1 cellular context compared by ENCODE assay signal in the genomic region with DNA sequence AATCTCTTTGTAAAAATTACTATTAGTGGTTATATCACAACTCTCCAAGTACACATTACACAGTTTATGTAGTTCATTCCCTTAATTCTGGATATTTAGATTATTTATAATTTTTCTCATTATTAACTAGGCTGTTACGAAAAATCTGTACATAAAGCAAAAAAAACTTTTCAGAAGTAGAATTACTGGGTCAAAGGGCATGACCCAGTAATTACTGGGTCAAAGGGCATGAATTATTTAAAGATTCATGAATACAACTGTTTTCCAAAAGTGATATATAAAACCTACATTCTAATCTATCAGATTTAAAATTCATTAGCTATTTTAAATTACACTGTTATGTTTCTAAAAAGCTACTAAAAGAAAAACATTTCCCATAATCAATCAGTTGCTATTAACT.
A peak's percentile ranks its signal among the peaks of the same experiment; 100 is the strongest.
TF ChIP-seq lines count a peak whose summit lies in the region.

No MANE protein-coding gene starts in this region.

TF ChIP-seq in K562, 482 proteins besides CTCF, POLR2A, EP300 and RAD21:
- no peak for TF ChIP-seq NR2C2 (CRISPR knock-in tag; IDR thresholded peaks at IDR 0.05)
- peak; percentile 53 for TF ChIP-seq NR2C2 (tag; IDR thresholded peaks at IDR 0.05)
- no peak for TF ChIP-seq STAT5A (IDR thresholded peaks at IDR 0.05; ENCODE audit: borderline replicate concordance, low read length)
- TF ChIP-seq TRIM28 (IDR thresholded peaks at IDR 0.05) = no peak
- TF ChIP-seq, protein P1, sequence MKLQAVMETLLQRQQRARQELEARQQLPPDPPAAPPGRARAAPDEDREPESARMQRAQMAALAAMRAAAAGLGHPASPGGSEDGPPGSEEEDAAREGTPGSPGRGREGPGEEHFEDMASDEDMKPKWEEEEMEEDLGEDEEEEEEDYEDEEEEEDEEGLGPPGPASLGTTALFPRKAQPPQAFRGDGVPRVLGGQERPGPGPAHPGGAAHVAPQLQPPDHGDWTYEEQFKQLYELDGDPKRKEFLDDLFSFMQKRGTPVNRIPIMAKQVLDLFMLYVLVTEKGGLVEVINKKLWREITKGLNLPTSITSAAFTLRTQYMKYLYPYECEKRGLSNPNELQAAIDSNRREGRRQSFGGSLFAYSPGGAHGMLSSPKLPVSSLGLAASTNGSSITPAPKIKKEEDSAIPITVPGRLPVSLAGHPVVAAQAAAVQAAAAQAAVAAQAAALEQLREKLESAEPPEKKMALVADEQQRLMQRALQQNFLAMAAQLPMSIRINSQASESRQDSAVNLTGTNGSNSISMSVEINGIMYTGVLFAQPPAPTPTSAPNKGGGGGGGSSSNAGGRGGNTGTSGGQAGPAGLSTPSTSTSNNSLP (IDR thresholded peaks at IDR 0.05; ENCODE audit: borderline replicate concordance, low read depth, low read length) = no peak
- no peak for TF ChIP-seq GABPB1 (CRISPR knock-in tag; IDR thresholded peaks at IDR 0.05)
- TF ChIP-seq ETS1 (conservative IDR thresholded peaks at IDR 0.05; ENCODE audit: control insufficient read depth, low read depth, low read length) = no peak
- no peak for TF ChIP-seq ZNF79 (CRISPR knock-in tag; IDR thresholded peaks at IDR 0.05; ENCODE audit: low read depth)
- TF ChIP-seq, protein P2, sequence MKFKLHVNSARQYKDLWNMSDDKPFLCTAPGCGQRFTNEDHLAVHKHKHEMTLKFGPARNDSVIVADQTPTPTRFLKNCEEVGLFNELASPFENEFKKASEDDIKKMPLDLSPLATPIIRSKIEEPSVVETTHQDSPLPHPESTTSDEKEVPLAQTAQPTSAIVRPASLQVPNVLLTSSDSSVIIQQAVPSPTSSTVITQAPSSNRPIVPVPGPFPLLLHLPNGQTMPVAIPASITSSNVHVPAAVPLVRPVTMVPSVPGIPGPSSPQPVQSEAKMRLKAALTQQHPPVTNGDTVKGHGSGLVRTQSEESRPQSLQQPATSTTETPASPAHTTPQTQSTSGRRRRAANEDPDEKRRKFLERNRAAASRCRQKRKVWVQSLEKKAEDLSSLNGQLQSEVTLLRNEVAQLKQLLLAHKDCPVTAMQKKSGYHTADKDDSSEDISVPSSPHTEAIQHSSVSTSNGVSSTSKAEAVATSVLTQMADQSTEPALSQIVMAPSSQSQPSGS (CRISPR knock-in tag; IDR thresholded peaks at IDR 0.05) = no peak
- no peak for TF ChIP-seq PURB (CRISPR knock-in tag; IDR thresholded peaks at IDR 0.05; ENCODE audit: low read depth)
- peak; percentile 48; the same call in 1 of the 2 replicates for TF ChIP-seq NR2C1 (IDR thresholded peaks at IDR 0.05)
- peak; percentile 38 for TF ChIP-seq NR2C1 (tag; IDR thresholded peaks at IDR 0.05)
- no peak for TF ChIP-seq ZNF184 (CRISPR knock-in tag; IDR thresholded peaks at IDR 0.05)
- TF ChIP-seq E2F4 (CRISPR knock-in tag; IDR thresholded peaks at IDR 0.05; ENCODE audit: low read depth) = no peak
- TF ChIP-seq, protein P3, sequence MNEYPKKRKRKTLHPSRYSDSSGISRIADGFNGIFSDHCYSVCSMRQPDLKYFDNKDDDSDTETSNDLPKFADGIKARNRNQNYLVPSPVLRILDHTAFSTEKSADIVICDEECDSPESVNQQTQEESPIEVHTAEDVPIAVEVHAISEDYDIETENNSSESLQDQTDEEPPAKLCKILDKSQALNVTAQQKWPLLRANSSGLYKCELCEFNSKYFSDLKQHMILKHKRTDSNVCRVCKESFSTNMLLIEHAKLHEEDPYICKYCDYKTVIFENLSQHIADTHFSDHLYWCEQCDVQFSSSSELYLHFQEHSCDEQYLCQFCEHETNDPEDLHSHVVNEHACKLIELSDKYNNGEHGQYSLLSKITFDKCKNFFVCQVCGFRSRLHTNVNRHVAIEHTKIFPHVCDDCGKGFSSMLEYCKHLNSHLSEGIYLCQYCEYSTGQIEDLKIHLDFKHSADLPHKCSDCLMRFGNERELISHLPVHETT (CRISPR knock-in tag; conservative IDR thresholded peaks at IDR 0.05 in 1 of 2, IDR thresholded peaks at IDR 0.05 in 1 of 2) = no peak
